1 cellular context compared by ENCODE assay signal in genomic region chr7:8295638-8296361, GRCh38.
TF ChIP-seq lines count a peak whose summit lies in the region.

No MANE protein-coding gene starts in this region.

TF ChIP-seq in HepG2, 621 proteins besides CTCF, POLR2A, EP300 and RAD21 (continued from another document and continues in another):
- TF ChIP-seq ZNF687 (CRISPR knock-in tag; IDR thresholded peaks at IDR 0.05) (no peak), ZNF576 (CRISPR knock-in tag; IDR thresholded peaks at IDR 0.05) (no peak), ZNF317 (CRISPR knock-in tag; IDR thresholded peaks at IDR 0.05) (no peak), ZSCAN22 (CRISPR knock-in tag; IDR thresholded peaks at IDR 0.05) (no peak), THAP11 (CRISPR knock-in tag; IDR thresholded peaks at IDR 0.05) (0 out of 2 replicates have a peak, but pooled peaks have one; percentile 30), NFAT5 (CRISPR knock-in tag; IDR thresholded peaks at IDR 0.05) (no peak), ZNF616 (CRISPR knock-in tag; IDR thresholded peaks at IDR 0.05; ENCODE audit: low read depth) (no peak), STAG1 (CRISPR knock-in tag; IDR thresholded peaks at IDR 0.05) (peak; percentile 78), TRAFD1 (CRISPR knock-in tag; IDR thresholded peaks at IDR 0.05; ENCODE audit: borderline replicate concordance) (no peak), MZF1 (CRISPR knock-in tag; IDR thresholded peaks at IDR 0.05; ENCODE audit: borderline replicate concordance) (no peak), YY1 (IDR thresholded peaks at IDR 0.05; ENCODE audit: insufficient read depth, insufficient replicate concordance, low read depth, low read length) (peak; percentile 73), ZNF552 (CRISPR knock-in tag; IDR thresholded peaks at IDR 0.05; ENCODE audit: borderline replicate concordance) (no peak), ZNF557 (CRISPR knock-in tag; IDR thresholded peaks at IDR 0.05) (no peak), ZNF652 (CRISPR knock-in tag; IDR thresholded peaks at IDR 0.05; ENCODE audit: borderline replicate concordance, low read depth) (no peak), DPF2 (CRISPR knock-in tag; IDR thresholded peaks at IDR 0.05; ENCODE audit: borderline replicate concordance, low read depth) (no peak), ZNF17 (CRISPR knock-in tag; IDR thresholded peaks at IDR 0.05) (no peak), MAFF (IDR thresholded peaks at IDR 0.05; ENCODE audit: low read depth, low read length) (no peak), NCOA2 (CRISPR knock-in tag; IDR thresholded peaks at IDR 0.05) (no peak), ZNF160 (CRISPR knock-in tag; IDR thresholded peaks at IDR 0.05) (no peak), HMGXB3 (CRISPR knock-in tag; IDR thresholded peaks at IDR 0.05; ENCODE audit: borderline replicate concordance) (no peak), SRSF4 (IDR thresholded peaks at IDR 0.05; ENCODE audit: low read depth, low read length, poor library complexity, severe bottlenecking) (no peak), XBP1 (CRISPR knock-in tag; IDR thresholded peaks at IDR 0.05) (no peak), ZFP36L1 (CRISPR knock-in tag; IDR thresholded peaks at IDR 0.05) (no peak), HCFC1 (IDR thresholded peaks at IDR 0.05; ENCODE audit: low read depth, low read length) (no peak), MAF1 (CRISPR knock-in tag; IDR thresholded peaks at IDR 0.05; ENCODE audit: borderline replicate concordance) (no peak), ZNF484 (CRISPR knock-in tag; IDR thresholded peaks at IDR 0.05; ENCODE audit: borderline replicate concordance, low read depth) (no peak), E2F2 (CRISPR knock-in tag; IDR thresholded peaks at IDR 0.05; ENCODE audit: borderline replicate concordance) (no peak), ZNF605 (CRISPR knock-in tag; IDR thresholded peaks at IDR 0.05) (no peak), EHMT2 (IDR thresholded peaks at IDR 0.05; ENCODE audit: borderline replicate concordance, low read depth, low read length) (no peak), MAZ (IDR thresholded peaks at IDR 0.05; ENCODE audit: borderline replicate concordance, low read depth, low read length) (no peak), MAZ (CRISPR knock-in tag; IDR thresholded peaks at IDR 0.05; ENCODE audit: low read depth) (no peak), ZMYM2 (CRISPR knock-in tag; IDR thresholded peaks at IDR 0.05) (no peak), RARG (CRISPR knock-in tag; IDR thresholded peaks at IDR 0.05; ENCODE audit: low read depth) (no peak), ZNF777 (CRISPR knock-in tag; IDR thresholded peaks at IDR 0.05) (no peak)
- TF ChIP-seq, protein P1, sequence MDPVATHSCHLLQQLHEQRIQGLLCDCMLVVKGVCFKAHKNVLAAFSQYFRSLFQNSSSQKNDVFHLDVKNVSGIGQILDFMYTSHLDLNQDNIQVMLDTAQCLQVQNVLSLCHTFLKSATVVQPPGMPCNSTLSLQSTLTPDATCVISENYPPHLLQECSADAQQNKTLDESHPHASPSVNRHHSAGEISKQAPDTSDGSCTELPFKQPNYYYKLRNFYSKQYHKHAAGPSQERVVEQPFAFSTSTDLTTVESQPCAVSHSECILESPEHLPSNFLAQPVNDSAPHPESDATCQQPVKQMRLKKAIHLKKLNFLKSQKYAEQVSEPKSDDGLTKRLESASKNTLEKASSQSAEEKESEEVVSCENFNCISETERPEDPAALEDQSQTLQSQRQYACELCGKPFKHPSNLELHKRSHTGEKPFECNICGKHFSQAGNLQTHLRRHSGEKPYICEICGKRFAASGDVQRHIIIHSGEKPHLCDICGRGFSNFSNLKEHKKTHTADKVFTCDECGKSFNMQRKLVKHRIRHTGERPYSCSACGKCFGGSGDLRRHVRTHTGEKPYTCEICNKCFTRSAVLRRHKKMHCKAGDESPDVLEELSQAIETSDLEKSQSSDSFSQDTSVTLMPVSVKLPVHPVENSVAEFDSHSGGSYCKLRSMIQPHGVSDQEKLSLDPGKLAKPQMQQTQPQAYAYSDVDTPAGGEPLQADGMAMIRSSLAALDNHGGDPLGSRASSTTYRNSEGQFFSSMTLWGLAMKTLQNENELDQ (CRISPR knock-in tag; IDR thresholded peaks at IDR 0.05; ENCODE audit: borderline replicate concordance), result no peak
- TF ChIP-seq, protein P2, sequence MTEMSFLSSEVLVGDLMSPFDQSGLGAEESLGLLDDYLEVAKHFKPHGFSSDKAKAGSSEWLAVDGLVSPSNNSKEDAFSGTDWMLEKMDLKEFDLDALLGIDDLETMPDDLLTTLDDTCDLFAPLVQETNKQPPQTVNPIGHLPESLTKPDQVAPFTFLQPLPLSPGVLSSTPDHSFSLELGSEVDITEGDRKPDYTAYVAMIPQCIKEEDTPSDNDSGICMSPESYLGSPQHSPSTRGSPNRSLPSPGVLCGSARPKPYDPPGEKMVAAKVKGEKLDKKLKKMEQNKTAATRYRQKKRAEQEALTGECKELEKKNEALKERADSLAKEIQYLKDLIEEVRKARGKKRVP (CRISPR knock-in tag; IDR thresholded peaks at IDR 0.05), result no peak
- TF ChIP-seq, protein P3, sequence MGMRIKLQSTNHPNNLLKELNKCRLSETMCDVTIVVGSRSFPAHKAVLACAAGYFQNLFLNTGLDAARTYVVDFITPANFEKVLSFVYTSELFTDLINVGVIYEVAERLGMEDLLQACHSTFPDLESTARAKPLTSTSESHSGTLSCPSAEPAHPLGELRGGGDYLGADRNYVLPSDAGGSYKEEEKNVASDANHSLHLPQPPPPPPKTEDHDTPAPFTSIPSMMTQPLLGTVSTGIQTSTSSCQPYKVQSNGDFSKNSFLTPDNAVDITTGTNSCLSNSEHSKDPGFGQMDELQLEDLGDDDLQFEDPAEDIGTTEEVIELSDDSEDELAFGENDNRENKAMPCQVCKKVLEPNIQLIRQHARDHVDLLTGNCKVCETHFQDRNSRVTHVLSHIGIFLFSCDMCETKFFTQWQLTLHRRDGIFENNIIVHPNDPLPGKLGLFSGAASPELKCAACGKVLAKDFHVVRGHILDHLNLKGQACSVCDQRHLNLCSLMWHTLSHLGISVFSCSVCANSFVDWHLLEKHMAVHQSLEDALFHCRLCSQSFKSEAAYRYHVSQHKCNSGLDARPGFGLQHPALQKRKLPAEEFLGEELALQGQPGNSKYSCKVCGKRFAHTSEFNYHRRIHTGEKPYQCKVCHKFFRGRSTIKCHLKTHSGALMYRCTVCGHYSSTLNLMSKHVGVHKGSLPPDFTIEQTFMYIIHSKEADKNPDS (CRISPR knock-in tag; IDR thresholded peaks at IDR 0.05), result no peak
